1 cellular context compared by ENCODE assay signal in genomic region chr22:19224557-19224956, GRCh38.
TF ChIP-seq lines count a peak whose summit lies in the region.

No MANE protein-coding gene starts in this region.

TF ChIP-seq in K562, 482 proteins besides CTCF, POLR2A, EP300 and RAD21 (continues in another document):
- TF ChIP-seq NR2F6 (CRISPR knock-in tag; IDR thresholded peaks at IDR 0.05), result no peak
- no peak for TF ChIP-seq STAT6 (CRISPR knock-in tag; IDR thresholded peaks at IDR 0.05)
- TF ChIP-seq PHF21A (IDR thresholded peaks at IDR 0.05; ENCODE audit: borderline replicate concordance, low read depth), result no peak
- TF ChIP-seq HNRNPLL (IDR thresholded peaks at IDR 0.05; ENCODE audit: low read depth, low read length, poor library complexity, severe bottlenecking), result peak; percentile 16
- no peak for TF ChIP-seq OTX1 (CRISPR knock-in tag; IDR thresholded peaks at IDR 0.05)
- TF ChIP-seq, protein P1, sequence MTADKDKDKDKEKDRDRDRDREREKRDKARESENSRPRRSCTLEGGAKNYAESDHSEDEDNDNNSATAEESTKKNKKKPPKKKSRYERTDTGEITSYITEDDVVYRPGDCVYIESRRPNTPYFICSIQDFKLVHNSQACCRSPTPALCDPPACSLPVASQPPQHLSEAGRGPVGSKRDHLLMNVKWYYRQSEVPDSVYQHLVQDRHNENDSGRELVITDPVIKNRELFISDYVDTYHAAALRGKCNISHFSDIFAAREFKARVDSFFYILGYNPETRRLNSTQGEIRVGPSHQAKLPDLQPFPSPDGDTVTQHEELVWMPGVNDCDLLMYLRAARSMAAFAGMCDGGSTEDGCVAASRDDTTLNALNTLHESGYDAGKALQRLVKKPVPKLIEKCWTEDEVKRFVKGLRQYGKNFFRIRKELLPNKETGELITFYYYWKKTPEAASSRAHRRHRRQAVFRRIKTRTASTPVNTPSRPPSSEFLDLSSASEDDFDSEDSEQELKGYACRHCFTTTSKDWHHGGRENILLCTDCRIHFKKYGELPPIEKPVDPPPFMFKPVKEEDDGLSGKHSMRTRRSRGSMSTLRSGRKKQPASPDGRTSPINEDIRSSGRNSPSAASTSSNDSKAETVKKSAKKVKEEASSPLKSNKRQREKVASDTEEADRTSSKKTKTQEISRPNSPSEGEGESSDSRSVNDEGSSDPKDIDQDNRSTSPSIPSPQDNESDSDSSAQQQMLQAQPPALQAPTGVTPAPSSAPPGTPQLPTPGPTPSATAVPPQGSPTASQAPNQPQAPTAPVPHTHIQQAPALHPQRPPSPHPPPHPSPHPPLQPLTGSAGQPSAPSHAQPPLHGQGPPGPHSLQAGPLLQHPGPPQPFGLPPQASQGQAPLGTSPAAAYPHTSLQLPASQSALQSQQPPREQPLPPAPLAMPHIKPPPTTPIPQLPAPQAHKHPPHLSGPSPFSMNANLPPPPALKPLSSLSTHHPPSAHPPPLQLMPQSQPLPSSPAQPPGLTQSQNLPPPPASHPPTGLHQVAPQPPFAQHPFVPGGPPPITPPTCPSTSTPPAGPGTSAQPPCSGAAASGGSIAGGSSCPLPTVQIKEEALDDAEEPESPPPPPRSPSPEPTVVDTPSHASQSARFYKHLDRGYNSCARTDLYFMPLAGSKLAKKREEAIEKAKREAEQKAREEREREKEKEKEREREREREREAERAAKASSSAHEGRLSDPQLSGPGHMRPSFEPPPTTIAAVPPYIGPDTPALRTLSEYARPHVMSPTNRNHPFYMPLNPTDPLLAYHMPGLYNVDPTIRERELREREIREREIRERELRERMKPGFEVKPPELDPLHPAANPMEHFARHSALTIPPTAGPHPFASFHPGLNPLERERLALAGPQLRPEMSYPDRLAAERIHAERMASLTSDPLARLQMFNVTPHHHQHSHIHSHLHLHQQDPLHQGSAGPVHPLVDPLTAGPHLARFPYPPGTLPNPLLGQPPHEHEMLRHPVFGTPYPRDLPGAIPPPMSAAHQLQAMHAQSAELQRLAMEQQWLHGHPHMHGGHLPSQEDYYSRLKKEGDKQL (CRISPR knock-in tag; IDR thresholded peaks at IDR 0.05; ENCODE audit: borderline replicate concordance), result no peak
- peak; percentile 40; the same call in 1 of the 2 replicates for TF ChIP-seq ARID4B (CRISPR knock-in tag; IDR thresholded peaks at IDR 0.05)
- TF ChIP-seq KAT8 (IDR thresholded peaks at IDR 0.05; ENCODE audit: low read depth), result no peak
- no peak for TF ChIP-seq SUPT5H (IDR thresholded peaks at IDR 0.05)
- TF ChIP-seq, protein P2, sequence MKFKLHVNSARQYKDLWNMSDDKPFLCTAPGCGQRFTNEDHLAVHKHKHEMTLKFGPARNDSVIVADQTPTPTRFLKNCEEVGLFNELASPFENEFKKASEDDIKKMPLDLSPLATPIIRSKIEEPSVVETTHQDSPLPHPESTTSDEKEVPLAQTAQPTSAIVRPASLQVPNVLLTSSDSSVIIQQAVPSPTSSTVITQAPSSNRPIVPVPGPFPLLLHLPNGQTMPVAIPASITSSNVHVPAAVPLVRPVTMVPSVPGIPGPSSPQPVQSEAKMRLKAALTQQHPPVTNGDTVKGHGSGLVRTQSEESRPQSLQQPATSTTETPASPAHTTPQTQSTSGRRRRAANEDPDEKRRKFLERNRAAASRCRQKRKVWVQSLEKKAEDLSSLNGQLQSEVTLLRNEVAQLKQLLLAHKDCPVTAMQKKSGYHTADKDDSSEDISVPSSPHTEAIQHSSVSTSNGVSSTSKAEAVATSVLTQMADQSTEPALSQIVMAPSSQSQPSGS (CRISPR knock-in tag; IDR thresholded peaks at IDR 0.05), result no peak
- no peak for TF ChIP-seq MYBL2 (IDR thresholded peaks at IDR 0.05; ENCODE audit: low read depth)
- TF ChIP-seq MYBL2 (CRISPR knock-in tag; IDR thresholded peaks at IDR 0.05; ENCODE audit: borderline replicate concordance), result 0 out of 2 replicates have a peak, but pooled peaks have one; percentile 59
- no peak for TF ChIP-seq ZC3H8 (IDR thresholded peaks at IDR 0.05)
- TF ChIP-seq TEAD4 (IDR thresholded peaks at IDR 0.05; ENCODE audit: low read length), result no peak
- 0 out of 2 replicates have a peak, but pooled peaks have one; percentile 42 for TF ChIP-seq TEAD4 (CRISPR knock-in tag; IDR thresholded peaks at IDR 0.05; ENCODE audit: borderline replicate concordance)
- no peak for TF ChIP-seq MXI1 (IDR thresholded peaks at IDR 0.05; ENCODE audit: low read depth, low read length)
- TF ChIP-seq ETS1 (conservative IDR thresholded peaks at IDR 0.05; ENCODE audit: control insufficient read depth, low read depth, low read length), result no peak
- TF ChIP-seq DMBX1 (CRISPR knock-in tag; IDR thresholded peaks at IDR 0.05; ENCODE audit: borderline replicate concordance), result no peak
- TF ChIP-seq MTA3 (IDR thresholded peaks at IDR 0.05; ENCODE audit: borderline replicate concordance), result no peak
- TF ChIP-seq PBX2 (CRISPR knock-in tag; IDR thresholded peaks at IDR 0.05; ENCODE audit: low read depth), result no peak
- TF ChIP-seq PBX2 (tag; conservative IDR thresholded peaks at IDR 0.05; ENCODE audit: low read depth), result no peak
- TF ChIP-seq ZKSCAN3 (CRISPR knock-in tag; IDR thresholded peaks at IDR 0.05), result no peak
- 0 out of 2 replicates have a peak, but pooled peaks have one; percentile 19 for TF ChIP-seq ZNF143 (CRISPR knock-in tag; IDR thresholded peaks at IDR 0.05)
- no peak for TF ChIP-seq PRMT5 (CRISPR knock-in tag; IDR thresholded peaks at IDR 0.05)
- no peak for TF ChIP-seq ETV5 (CRISPR knock-in tag; IDR thresholded peaks at IDR 0.05; ENCODE audit: low read depth)
- TF ChIP-seq ZBTB43 (CRISPR knock-in tag; IDR thresholded peaks at IDR 0.05), result no peak
- TF ChIP-seq, protein P3, sequence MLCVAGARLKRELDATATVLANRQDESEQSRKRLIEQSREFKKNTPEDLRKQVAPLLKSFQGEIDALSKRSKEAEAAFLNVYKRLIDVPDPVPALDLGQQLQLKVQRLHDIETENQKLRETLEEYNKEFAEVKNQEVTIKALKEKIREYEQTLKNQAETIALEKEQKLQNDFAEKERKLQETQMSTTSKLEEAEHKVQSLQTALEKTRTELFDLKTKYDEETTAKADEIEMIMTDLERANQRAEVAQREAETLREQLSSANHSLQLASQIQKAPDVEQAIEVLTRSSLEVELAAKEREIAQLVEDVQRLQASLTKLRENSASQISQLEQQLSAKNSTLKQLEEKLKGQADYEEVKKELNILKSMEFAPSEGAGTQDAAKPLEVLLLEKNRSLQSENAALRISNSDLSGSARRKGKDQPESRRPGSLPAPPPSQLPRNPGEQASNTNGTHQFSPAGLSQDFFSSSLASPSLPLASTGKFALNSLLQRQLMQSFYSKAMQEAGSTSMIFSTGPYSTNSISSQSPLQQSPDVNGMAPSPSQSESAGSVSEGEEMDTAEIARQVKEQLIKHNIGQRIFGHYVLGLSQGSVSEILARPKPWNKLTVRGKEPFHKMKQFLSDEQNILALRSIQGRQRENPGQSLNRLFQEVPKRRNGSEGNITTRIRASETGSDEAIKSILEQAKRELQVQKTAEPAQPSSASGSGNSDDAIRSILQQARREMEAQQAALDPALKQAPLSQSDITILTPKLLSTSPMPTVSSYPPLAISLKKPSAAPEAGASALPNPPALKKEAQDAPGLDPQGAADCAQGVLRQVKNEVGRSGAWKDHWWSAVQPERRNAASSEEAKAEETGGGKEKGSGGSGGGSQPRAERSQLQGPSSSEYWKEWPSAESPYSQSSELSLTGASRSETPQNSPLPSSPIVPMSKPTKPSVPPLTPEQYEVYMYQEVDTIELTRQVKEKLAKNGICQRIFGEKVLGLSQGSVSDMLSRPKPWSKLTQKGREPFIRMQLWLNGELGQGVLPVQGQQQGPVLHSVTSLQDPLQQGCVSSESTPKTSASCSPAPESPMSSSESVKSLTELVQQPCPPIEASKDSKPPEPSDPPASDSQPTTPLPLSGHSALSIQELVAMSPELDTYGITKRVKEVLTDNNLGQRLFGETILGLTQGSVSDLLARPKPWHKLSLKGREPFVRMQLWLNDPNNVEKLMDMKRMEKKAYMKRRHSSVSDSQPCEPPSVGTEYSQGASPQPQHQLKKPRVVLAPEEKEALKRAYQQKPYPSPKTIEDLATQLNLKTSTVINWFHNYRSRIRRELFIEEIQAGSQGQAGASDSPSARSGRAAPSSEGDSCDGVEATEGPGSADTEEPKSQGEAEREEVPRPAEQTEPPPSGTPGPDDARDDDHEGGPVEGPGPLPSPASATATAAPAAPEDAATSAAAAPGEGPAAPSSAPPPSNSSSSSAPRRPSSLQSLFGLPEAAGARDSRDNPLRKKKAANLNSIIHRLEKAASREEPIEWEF (CRISPR knock-in tag; IDR thresholded peaks at IDR 0.05), result no peak
- 0 out of 2 replicates have a peak, but pooled peaks have one; percentile 84 for TF ChIP-seq IRF2 (CRISPR knock-in tag; IDR thresholded peaks at IDR 0.05)
- 0 out of 4 replicates have a peak, but pooled peaks of 1 of the 2 experiments have one; percentile 25 for TF ChIP-seq FOXA3 (CRISPR knock-in tag; conservative IDR thresholded peaks at IDR 0.05 in 1 of 2, IDR thresholded peaks at IDR 0.05 in 1 of 2)
